24 cellular contexts compared by ENCODE assay signal in genomic region chr2:136505462-136505861, GRCh38.
"Had no signal": no experiment of that assay in that cellular context is flagged by ENCODE, and none has a peak within 500 bp of the region (broad histone marks: within the 10 kb centered on the region; RNA-seq: fewer than 3 reads in every experiment).

No MANE protein-coding gene starts in this region.

- DNase-seq: effector CD4-positive, alpha-beta T cell; endodermal cell; erythroblast; foreskin keratinocyte; head of caudate nucleus; kidney; left cardiac atrium; left ventricle myocardium inferior; lower lobe of right lung; naive thymus-derived CD4-positive, alpha-beta T cell; nephron progenitor cell; posterior cingulate gyrus; small intestine; stimulated activated CD4-positive, alpha-beta T cell treated with anti-CD3 and anti-CD28 coated beads, Interleukin-12 subunit alpha, Interleukin-12 subunit beta, amount 100 ng/mL, for 4 hours; stimulated activated naive CD4-positive, alpha-beta T cell; stomach; substantia nigra; upper lobe of left lung; uterus had no signal

- H3K4me1 Mint-ChIP-seq: memory B cell; naive thymus-derived CD4-positive, alpha-beta T cell; nephron progenitor cell had no signal

- H3K79me2 ChIP-seq: hepatocyte had no signal

- ATAC-seq: foreskin keratinocyte; left cardiac atrium; lower lobe of right lung; naive thymus-derived CD4-positive, alpha-beta T cell had no signal

- H2AFZ ChIP-seq: hepatocyte had no signal

- H3K4me2 ChIP-seq: hepatocyte had no signal

- H3K4me3 ChIP-seq: coronary artery, hepatocyte, left ventricle myocardium inferior, lower lobe of right lung, right atrium auricular region, stomach, upper lobe of left lung, uterus had no signal

- H3K9me3 ChIP-seq: left ventricle myocardium inferior, lower lobe of right lung, neutrophil, right atrium auricular region, stomach, upper lobe of left lung, uterus had no signal

- H3K4me3 Mint-ChIP-seq: endodermal cell; memory B cell; naive thymus-derived CD4-positive, alpha-beta T cell; nephron progenitor cell had no signal

- H3K9me3 Mint-ChIP-seq: endodermal cell; memory B cell; naive thymus-derived CD4-positive, alpha-beta T cell; nephron progenitor cell had no signal

- H3K27ac ChIP-seq: coronary artery, foreskin keratinocyte, hepatocyte, left ventricle myocardium inferior, lower lobe of right lung, neutrophil, right atrium auricular region, stomach, upper lobe of left lung, uterus had no signal

- H3K4me1 ChIP-seq: foreskin keratinocyte, left ventricle myocardium inferior, lower lobe of right lung, right atrium auricular region, stomach, upper lobe of left lung, uterus had no signal

- H3K36me3 ChIP-seq: left ventricle myocardium inferior, lower lobe of right lung, neutrophil, right atrium auricular region, stomach, upper lobe of left lung, uterus had no signal

- H3K27me3 ChIP-seq: foreskin keratinocyte, hepatocyte, neutrophil, right atrium auricular region, stomach, upper lobe of left lung, uterus had no signal

- H3K27ac Mint-ChIP-seq: endodermal cell; memory B cell; naive thymus-derived CD4-positive, alpha-beta T cell; nephron progenitor cell had no signal

- H3K36me3 Mint-ChIP-seq: memory B cell; naive thymus-derived CD4-positive, alpha-beta T cell had no signal
